ENCODE assay signal across 17 cellular contexts in the genomic region with DNA sequence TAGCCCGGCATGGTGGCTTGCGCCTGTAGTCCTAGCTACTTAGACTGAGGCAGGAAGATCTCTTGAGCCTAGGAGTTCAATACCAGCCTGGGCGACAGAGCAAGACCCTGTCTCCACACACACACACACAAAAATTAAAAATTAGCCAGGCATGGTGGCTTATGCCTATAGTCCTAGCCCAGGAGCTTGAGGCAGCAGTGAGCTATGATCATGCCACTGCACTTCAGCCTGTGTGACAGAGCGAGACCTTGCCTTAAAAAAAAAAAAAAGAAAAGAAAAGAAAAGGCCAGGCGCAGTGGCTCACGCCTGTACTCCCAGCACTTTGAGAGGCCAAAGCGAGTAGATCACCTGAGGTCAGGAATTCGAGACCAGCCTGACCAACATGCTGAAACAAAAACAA. TPM values are rescaled to one million over a fixed set of nuclear protein-coding genes. Genes with fewer than 3 reads are reported as not detected.
A peak's percentile ranks its signal among the peaks of the same experiment; 100 is the strongest.
DNase-seq lines count a peak whose midpoint lies in the region; ATAC-seq and TF ChIP-seq lines count a peak whose summit lies in the region.
"Had no signal": no experiment of that assay in that cellular context is flagged by ENCODE, and none has a peak within 500 bp of the region (broad histone marks: within the 10 kb centered on the region; RNA-seq: fewer than 3 reads in every experiment).

No MANE protein-coding gene starts in this region.

- H3K4me1 Mint-ChIP-seq in activated naive CD8-positive, alpha-beta T cell (ENCODE audit: low read depth), result peaks cover 10% of the 10 kb centered on the region
- H3K4me1 Mint-ChIP-seq in activated naive CD8-positive, alpha-beta T cell treated with anti-CD3 and anti-CD28 coated beads, Interleukin-2, amount 50 U/mL, for 24 hours, result peaks cover 3% of the 10 kb centered on the region
- H3K4me1 Mint-ChIP-seq in IgD-negative memory B cell (peaks cover 6 to 10% (median 8%) of the 10 kb centered on the region in 3 donors), endodermal cell (peaks cover 4% of the 10 kb centered on the region)
- H3K4me1 Mint-ChIP-seq in stimulated activated memory B cell treated with anti-CD40 and anti-IgM and Interleukin-4, amounts not matched to agents 10 μg/mL and 1 μg/mL and 100 μg/mL, for 72 hours, result peaks cover 20% of the 10 kb centered on the region

- no peaks in the 10 kb centered on the region for H3K9me3 ChIP-seq in endodermal cell (ENCODE audit: control insufficient read depth, low read length)
- H3K9me3 ChIP-seq: SJSA1 had no signal

- peaks cover 4% of the 10 kb centered on the region for H3K27me3 Mint-ChIP-seq in activated naive CD8-positive, alpha-beta T cell
- peaks cover 2% of the 10 kb centered on the region for H3K27me3 Mint-ChIP-seq in activated naive CD8-positive, alpha-beta T cell treated with anti-CD3 and anti-CD28 coated beads, Interleukin-2, amount 50 U/mL, for 24 hours
- H3K27me3 Mint-ChIP-seq in IgD-negative memory B cell (peaks cover 3% of the 10 kb centered on the region), endodermal cell (ENCODE audit: insufficient read depth) (peaks cover 9% of the 10 kb centered on the region)
- H3K27me3 Mint-ChIP-seq in stimulated activated memory B cell treated with anti-CD40 and anti-IgM and Interleukin-4, amounts not matched to agents 10 μg/mL and 1 μg/mL and 100 μg/mL, for 72 hours, result peaks cover 13% of the 10 kb centered on the region

- H3K4me1 ChIP-seq in endodermal cell (ENCODE audit: control insufficient read depth, insufficient read depth, low read length), result no peaks in the 10 kb centered on the region
- H3K4me1 ChIP-seq: SJSA1 had no signal

- no peak for DNase-seq in activated naive CD8-positive, alpha-beta T cell treated with anti-CD3 and anti-CD28 coated beads, Interleukin-2, amount 50 U/mL, for 24 hours
- DNase-seq in endodermal cell (peak; percentile 25), NCI-H748 (lab: John Stamatoyannopoulos, UW; ENCODE audit: unreplicated experiment) (no peak), LoVo (ENCODE audit: low spot score) (no peak)
- DNase-seq: CD4-positive, alpha-beta memory T cell; GM23248; KBM-7; NCI-H1417 treated with DMSO at 0.1 percent for 48 hours; NCI-H2029; NCI-H2171 treated with DMSO at 0.1 percent for 48 hours; NCI-H510A; PC-9 had no signal

- no peaks in the 10 kb centered on the region for H3K36me3 ChIP-seq in endodermal cell (ENCODE audit: control insufficient read depth, insufficient read depth, low read length)
- H3K36me3 ChIP-seq: SJSA1 had no signal

- TF ChIP-seq CTCF in endodermal cell (conservative IDR thresholded peaks at IDR 0.05), result no peak

- peaks cover 3% of the 10 kb centered on the region for H3K36me3 Mint-ChIP-seq in activated naive CD8-positive, alpha-beta T cell
- no peaks in the 10 kb centered on the region for H3K36me3 Mint-ChIP-seq in activated naive CD8-positive, alpha-beta T cell treated with anti-CD3 and anti-CD28 coated beads, Interleukin-2, amount 50 U/mL, for 24 hours (ENCODE audit: low read depth)
- H3K36me3 Mint-ChIP-seq in IgD-negative memory B cell (no peaks in the 10 kb centered on the region), endodermal cell (ENCODE audit: low read depth) (no peaks in the 10 kb centered on the region)
- no peaks in the 10 kb centered on the region for H3K36me3 Mint-ChIP-seq in stimulated activated memory B cell treated with anti-CD40 and anti-IgM and Interleukin-4, amounts not matched to agents 10 μg/mL and 1 μg/mL and 100 μg/mL, for 72 hours
- H3K36me3 Mint-ChIP-seq: CD4-positive, alpha-beta memory T cell had no signal

- peak overlapping the region; percentile 52 for H3K4me3 Mint-ChIP-seq in activated naive CD8-positive, alpha-beta T cell
- H3K4me3 Mint-ChIP-seq in activated naive CD8-positive, alpha-beta T cell treated with anti-CD3 and anti-CD28 coated beads, Interleukin-2, amount 50 U/mL, for 24 hours, result no peak overlapping the region
- H3K4me3 Mint-ChIP-seq in IgD-negative memory B cell (peak overlapping the region in 1 of 4 donors; percentile 79), endodermal cell (no peak overlapping the region)
- H3K4me3 Mint-ChIP-seq in stimulated activated memory B cell treated with anti-CD40 and anti-IgM and Interleukin-4, amounts not matched to agents 10 μg/mL and 1 μg/mL and 100 μg/mL, for 72 hours, result no peak overlapping the region

- WGBS in endodermal cell (ENCODE audit: insufficient coverage in 1 of 2, insufficient read length in 1 of 2), 2 experiments, result 91 to 100% methylated on average over 3 to 5 of the region's 8 CpGs

- no peak overlapping the region for H3K27ac Mint-ChIP-seq in activated naive CD8-positive, alpha-beta T cell
- H3K27ac Mint-ChIP-seq in activated naive CD8-positive, alpha-beta T cell treated with anti-CD3 and anti-CD28 coated beads, Interleukin-2, amount 50 U/mL, for 24 hours, result no peak overlapping the region
- H3K27ac Mint-ChIP-seq in IgD-negative memory B cell, result peak overlapping the region in 2 of 3 donors; percentile 28 to 40
- no peak overlapping the region for H3K27ac Mint-ChIP-seq in endodermal cell
- H3K27ac Mint-ChIP-seq in stimulated activated memory B cell treated with anti-CD40 and anti-IgM and Interleukin-4, amounts not matched to agents 10 μg/mL and 1 μg/mL and 100 μg/mL, for 72 hours, result peak overlapping the region; percentile 64

- ATAC-seq in activated naive CD8-positive, alpha-beta T cell treated with anti-CD3 and anti-CD28 coated beads, Interleukin-2, amount 50 U/mL, for 24 hours, result no peak
- ATAC-seq in stimulated activated memory B cell treated with anti-CD40 and anti-IgM and Interleukin-4, amounts not matched to agents 10 μg/mL and 1 μg/mL and 100 μg/mL, for 72 hours, result no peak

- no peak overlapping the region for H3K4me3 ChIP-seq in endodermal cell (ENCODE audit: low read length)
- H3K4me3 ChIP-seq: GM12878, GM23248, PC-9, SJSA1 had no signal

- no peaks in the 10 kb centered on the region for H3K27me3 ChIP-seq in endodermal cell (ENCODE audit: control insufficient read depth, insufficient read depth, low read length, poor library complexity, severe bottlenecking)
- H3K27me3 ChIP-seq: SJSA1 had no signal

- no peak overlapping the region for H3K9ac ChIP-seq in endodermal cell (ENCODE audit: extremely low read depth, low read length, poor library complexity, severe bottlenecking)
- H3K9ac ChIP-seq: GM23248 had no signal

- no peaks in the 10 kb centered on the region for H3K9me3 Mint-ChIP-seq in activated naive CD8-positive, alpha-beta T cell (ENCODE audit: low read depth)
- no peaks in the 10 kb centered on the region for H3K9me3 Mint-ChIP-seq in activated naive CD8-positive, alpha-beta T cell treated with anti-CD3 and anti-CD28 coated beads, Interleukin-2, amount 50 U/mL, for 24 hours
- H3K9me3 Mint-ChIP-seq in IgD-negative memory B cell (no peaks in the 10 kb centered on the region), endodermal cell (no peaks in the 10 kb centered on the region)
- no peaks in the 10 kb centered on the region for H3K9me3 Mint-ChIP-seq in stimulated activated memory B cell treated with anti-CD40 and anti-IgM and Interleukin-4, amounts not matched to agents 10 μg/mL and 1 μg/mL and 100 μg/mL, for 72 hours
- H3K9me3 Mint-ChIP-seq: CD4-positive, alpha-beta memory T cell had no signal

- no peak overlapping the region for H3K27ac ChIP-seq in endodermal cell (ENCODE audit: low read depth, low read length)
- H3K27ac ChIP-seq: GM23248, PC-9, SJSA1 had no signal

RNA-seq across cellular contexts. Expression of a gene that starts 23.9 kb away (rescaled TPM):
- 9.6 TPM for polyA plus RNA-seq in IgD-negative memory B cell
- 10 to 100 TPM; 33.7 to 52.2 TPM for total RNA-seq in endodermal cell
- polyA plus RNA-seq in endodermal cell (2013, experiment 1 of 2), result 55.9 TPM
- 43.6 TPM for polyA plus RNA-seq in endodermal cell (2013, experiment 2 of 2)

RNA-seq across cellular contexts. Expression of a gene that starts 31.9 kb away (rescaled TPM):
- polyA plus RNA-seq in IgD-negative memory B cell, result 141 TPM
- 100 to 1,000 TPM; 234 to 255 TPM for total RNA-seq in endodermal cell
- 230 TPM for polyA plus RNA-seq in endodermal cell (2013, experiment 1 of 2)
- 217 TPM for polyA plus RNA-seq in endodermal cell (2013, experiment 2 of 2)

RNA-seq across cellular contexts. Expression of a gene that starts 52.4 kb away (rescaled TPM):
- polyA plus RNA-seq in IgD-negative memory B cell, result not detected
- 1 to 10 TPM in 1 of 2 donors, under 1 TPM in 1; 0.35 to 1.4 TPM for total RNA-seq in endodermal cell
- polyA plus RNA-seq in endodermal cell (2013, experiment 1 of 2), result 17.1 TPM
- 11.5 TPM for polyA plus RNA-seq in endodermal cell (2013, experiment 2 of 2)
- total RNA-seq: CD4-positive, alpha-beta memory T cell; PC-9 had no signal
- polyA plus RNA-seq: CD4-positive, alpha-beta memory T cell had no signal

Comparison
In these comparisons a context has a peak if more than half of its experiments do, and no peak if none do; other contexts are left out.
1. H3K27ac Mint-ChIP-seq: peak in IgD-negative memory B cell (2 of 3) and stimulated activated memory B cell treated with anti-CD40 and anti-IgM and Interleukin-4, amounts not matched to agents 10 μg/mL and 1 μg/mL and 100 μg/mL, for 72 hours (single experiment); none in activated naive CD8-positive, alpha-beta T cell (single experiment), activated naive CD8-positive, alpha-beta T cell treated with anti-CD3 and anti-CD28 coated beads, Interleukin-2, amount 50 U/mL, for 24 hours (single experiment) and endodermal cell (single experiment).